Comparison of ENCODE assay signal across 10 cellular contexts in the genomic region with DNA sequence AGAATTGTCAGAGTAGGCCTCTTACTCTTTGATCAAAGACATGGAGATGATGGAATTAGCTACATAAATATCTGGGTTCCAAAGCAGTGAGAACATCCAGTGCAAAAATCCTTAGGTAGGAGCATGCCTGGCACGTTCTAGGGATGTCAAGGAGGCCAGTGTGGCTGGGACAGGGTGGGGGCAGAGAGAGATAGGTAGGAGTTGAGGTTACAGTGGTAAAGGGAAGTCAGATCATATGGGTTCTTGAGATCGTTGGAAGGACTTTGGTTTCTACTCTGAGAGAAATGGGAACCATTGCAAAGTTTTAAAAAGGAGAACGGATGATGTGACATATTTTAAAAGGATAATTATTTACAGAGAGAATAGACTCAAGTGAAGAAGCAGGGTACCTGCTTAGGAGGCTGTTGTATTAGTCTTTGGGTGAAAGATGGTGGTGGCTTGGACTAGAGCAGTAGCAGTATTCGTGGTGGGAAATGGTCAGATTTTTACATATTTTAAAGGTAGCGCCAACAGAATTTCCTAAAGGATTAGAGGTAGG. TPM values are rescaled to one million over a fixed set of nuclear protein-coding genes. Genes with fewer than 3 reads are reported as not detected.
DNase-seq lines count a peak whose midpoint lies in the region; ATAC-seq, FAIRE-seq and TF ChIP-seq lines count a peak whose summit lies in the region.
"Had no signal": no experiment of that assay in that cellular context is flagged by ENCODE, and none has a peak within 500 bp of the region (broad histone marks: within the 10 kb centered on the region; RNA-seq: fewer than 3 reads in every experiment).

No MANE protein-coding gene starts in this region.

- H3K27ac ChIP-seq in stomach = peak overlapping the region in 3 of 5 donors; percentile 38 to 68 (median 60)
- no peak overlapping the region for H3K27ac ChIP-seq in prostate gland
- H3K27ac ChIP-seq: BLaER1 had no signal

- H3K27me3 ChIP-seq in stomach (no peaks in the 10 kb centered on the region), prostate gland (replicated peaks; ENCODE audit: insufficient read depth) (no peaks in the 10 kb centered on the region)
- H3K27me3 ChIP-seq: BLaER1 had no signal

- H3K27ac Mint-ChIP-seq in activated CD8-positive, alpha-beta memory T cell treated with anti-CD3 and anti-CD28 coated beads, Interleukin-2, amount 10 ng/mL, durations not matched to agents 7 days and 5 days = peak overlapping the region; percentile 61
- H3K27ac Mint-ChIP-seq in activated T-helper 17 cell treated with anti-CD3 and anti-CD28 coated beads, Interleukin-2, amount 50 U/mL, for 72 hours = peak overlapping the region; percentile 93

- WGBS in stomach, 5 donors = 67 to 88% (median 77%) methylated on average over 5 of the region's 5 CpGs
- 71% methylated on average over 5 of the region's 5 CpGs for WGBS in prostate gland

- H3K4me1 ChIP-seq in stomach = peaks cover 0 to 10% (median 0%) of the 10 kb centered on the region in 4 donors
- H3K4me1 ChIP-seq in prostate gland (replicated peaks) = no peaks in the 10 kb centered on the region

- TF ChIP-seq POLR2A in stomach (IDR thresholded peaks at IDR 0.05) (no peak), prostate gland (IDR thresholded peaks at IDR 0.05) (no peak)

- H3K9me3 ChIP-seq in stomach (no peaks in the 10 kb centered on the region), prostate gland (no peaks in the 10 kb centered on the region)
- H3K9me3 ChIP-seq: BLaER1 had no signal

- peak overlapping the region; percentile 14 for H3K4me3 Mint-ChIP-seq in activated CD8-positive, alpha-beta memory T cell treated with anti-CD3 and anti-CD28 coated beads, Interleukin-2, amount 10 ng/mL, durations not matched to agents 7 days and 5 days
- peak overlapping the region; percentile 54 for H3K4me3 Mint-ChIP-seq in activated T-helper 17 cell treated with anti-CD3 and anti-CD28 coated beads, Interleukin-2, amount 50 U/mL, for 72 hours

- no peaks in the 10 kb centered on the region for H3K27me3 Mint-ChIP-seq in activated CD8-positive, alpha-beta memory T cell treated with anti-CD3 and anti-CD28 coated beads, Interleukin-2, amount 10 ng/mL, durations not matched to agents 7 days and 5 days
- H3K27me3 Mint-ChIP-seq in activated T-helper 17 cell treated with anti-CD3 and anti-CD28 coated beads, Interleukin-2, amount 50 U/mL, for 72 hours = no peaks in the 10 kb centered on the region

- H3K9me3 Mint-ChIP-seq in activated CD8-positive, alpha-beta memory T cell treated with anti-CD3 and anti-CD28 coated beads, Interleukin-2, amount 10 ng/mL, durations not matched to agents 7 days and 5 days (ENCODE audit: low read depth) = no peaks in the 10 kb centered on the region
- H3K9me3 Mint-ChIP-seq in activated T-helper 17 cell treated with anti-CD3 and anti-CD28 coated beads, Interleukin-2, amount 50 U/mL, for 72 hours = peaks cover 10% of the 10 kb centered on the region

- TF ChIP-seq EP300 in stomach (IDR thresholded peaks at IDR 0.05) = no peak

- H3K4me3 ChIP-seq in stomach (no peak overlapping the region), prostate gland (no peak overlapping the region)
- H3K4me3 ChIP-seq: BLaER1, lung had no signal

- TF ChIP-seq CTCF in stomach (IDR thresholded peaks at IDR 0.05) (no peak), prostate gland (IDR thresholded peaks at IDR 0.05) (no peak)

- peaks cover 22% of the 10 kb centered on the region for H3K4me1 Mint-ChIP-seq in activated CD8-positive, alpha-beta memory T cell treated with anti-CD3 and anti-CD28 coated beads, Interleukin-2, amount 10 ng/mL, durations not matched to agents 7 days and 5 days
- peaks cover 30% of the 10 kb centered on the region for H3K4me1 Mint-ChIP-seq in activated T-helper 17 cell treated with anti-CD3 and anti-CD28 coated beads, Interleukin-2, amount 50 U/mL, for 72 hours

- CTCF ChIA-PET in activated CD8-positive, alpha-beta memory T cell treated with anti-CD3 and anti-CD28 coated beads, Interleukin-2, amount 10 ng/mL, durations not matched to agents 7 days and 5 days (lab: Charles Lee) = interaction anchor here (0.8 kb wide), 1 partner anchor 11 kb away, joined by 3 read pairs; no protein-coding TSS in a partner anchor

- peaks cover 2% of the 10 kb centered on the region for H3K36me3 Mint-ChIP-seq in activated CD8-positive, alpha-beta memory T cell treated with anti-CD3 and anti-CD28 coated beads, Interleukin-2, amount 10 ng/mL, durations not matched to agents 7 days and 5 days
- H3K36me3 Mint-ChIP-seq in activated T-helper 17 cell treated with anti-CD3 and anti-CD28 coated beads, Interleukin-2, amount 50 U/mL, for 72 hours (ENCODE audit: low read depth) = peaks cover 11% of the 10 kb centered on the region

- intact Hi-C loops in stomach (cut with DNase I; ENCODE audit: low total_unique reads) (no loop called here), prostate gland (cut with DNase I) (no loop called here)

- peak; percentile 18 for ATAC-seq in activated CD8-positive, alpha-beta memory T cell treated with anti-CD3 and anti-CD28 coated beads, Interleukin-2, amount 10 ng/mL, durations not matched to agents 7 days and 5 days
- ATAC-seq in HG03103 (IDR thresholded peaks at IDR 0.05; ENCODE audit: low read depth, unreplicated experiment) = peak; percentile 0
- peak; percentile 25 for ATAC-seq in activated T-helper 17 cell treated with anti-CD3 and anti-CD28 coated beads, Interleukin-2, amount 50 U/mL, for 72 hours (replicated peaks)

- DNase-seq in activated CD8-positive, alpha-beta memory T cell treated with anti-CD3 and anti-CD28 coated beads, Interleukin-2, amount 10 ng/mL, durations not matched to agents 7 days and 5 days = no peak
- no peak for DNase-seq in activated CD8-positive, alpha-beta memory T cell treated with anti-CD3 and anti-CD28 coated beads, Interleukin-2, amount 50 U/mL, for 48 hours
- no peak for DNase-seq in stomach
- DNase-seq in prostate gland (ENCODE audit: low spot score) = no peak
- DNase-seq in frontal cortex (ENCODE audit: low spot score in 2 of 2) = no peak
- no peak for DNase-seq in NCI-H2171 (lab: John Stamatoyannopoulos, UW)

- FAIRE-seq in frontal cortex (lab: Jason Lieb, UNC) = no peak

- no peaks in the 10 kb centered on the region for H3K36me3 ChIP-seq in stomach
- H3K36me3 ChIP-seq in prostate gland = no peaks in the 10 kb centered on the region
- H3K36me3 ChIP-seq: BLaER1 had no signal

RNA-seq across cellular contexts. Expression of a gene that starts 47.5 kb away (rescaled TPM):
- total RNA-seq in activated CD8-positive, alpha-beta memory T cell treated with anti-CD3 and anti-CD28 coated beads, Interleukin-2, amount 10 ng/mL, durations not matched to agents 7 days and 5 days = 10 to 100 TPM; 23.2 to 24.5 TPM
- 10 to 100 TPM; 21.1 to 27.0 TPM for total RNA-seq in activated T-helper 17 cell treated with anti-CD3 and anti-CD28 coated beads, Interleukin-2, amount 50 U/mL, for 72 hours
- total RNA-seq in stomach = 10 to 100 TPM; 15.8 to 84.1 (median 31.0) TPM
- 1 to 10 TPM; 3.5 to 4.7 (median 4.0) TPM for polyA plus RNA-seq in stomach
- total RNA-seq in prostate gland = 10 to 100 TPM; 16.4 to 80.3 TPM
- 248 TPM for total RNA-seq in frontal cortex

Comparison
In these comparisons a context has a peak if more than half of its experiments do, and no peak if none do; other contexts are left out.
1. H3K27ac ChIP-seq: peak in stomach (3 of 5); none in prostate gland (0 of 2).
2. Peak in every context shown above with its lines, with median percentiles within 50 percentile points of each other: ATAC-seq.